ENCODE assay signal across 21 cellular contexts in genomic region chr13:40167327-40167726, GRCh38.
"Had no signal": no experiment of that assay in that cellular context is flagged by ENCODE, and none has a peak within 500 bp of the region (broad histone marks: within the 10 kb centered on the region; RNA-seq: fewer than 3 reads in every experiment).

No MANE protein-coding gene starts in this region.

- DNase-seq: KBM-7, MV-4-11, NCI-H1048, NCI-H1105, NCI-H1417, NCI-H146, NCI-H1694 treated with DMSO at 0.1 percent for 48 hours, NCI-H1930, NCI-H2081, NCI-H2107, NCI-H2227 treated with DMSO at 0.1 percent for 48 hours, NCI-H524 treated with DMSO at 0.1 percent for 48 hours, NCI-H69, NCI-H774, Right ventricle myocardium superior, RPMI8226, SIG-M5 had no signal

- H3K36me3 ChIP-seq: SJSA1 had no signal

- H3K27me3 ChIP-seq: SJSA1 had no signal

- FAIRE-seq: RCC 7860 had no signal

- H3K9me3 ChIP-seq: SJSA1 had no signal

- H3K4me3 ChIP-seq: SJSA1, SK-N-MC had no signal

- H3K27ac ChIP-seq: HL-60, SJSA1, SK-N-MC had no signal
